In genomic region chr2:126372406-126372805, GRCh38 we compare ENCODE assay signal across 36 cellular contexts.
"Had no signal": no experiment of that assay in that cellular context is flagged by ENCODE, and none has a peak within 500 bp of the region (broad histone marks: within the 10 kb centered on the region; RNA-seq: fewer than 3 reads in every experiment).

No MANE protein-coding gene starts in this region.

- H3K27me3 ChIP-seq: MG63 had no signal

- DNase-seq: Karpas-422, Kasumi-1, KG1, MG63, MM.1S, MV-4-11, NCI-H1048, NCI-H1092, NCI-H1092 treated with DMSO at 0.1 percent for 48 hours, NCI-H1105, NCI-H1105 treated with DMSO at 0.1 percent for 48 hours, NCI-H1417, NCI-H1417 treated with DMSO at 0.1 percent for 48 hours, NCI-H1436, NCI-H1436 treated with DMSO at 0.1 percent for 48 hours, NCI-H146, NCI-H1694, NCI-H1694 treated with DMSO at 0.1 percent for 48 hours, NCI-H187, NCI-H187 treated with DMSO at 0.1 percent for 48 hours, NCI-H1930, NCI-H2029, NCI-H2029 treated with DMSO at 0.1 percent for 48 hours, NCI-H2081, NCI-H2081 treated with DMSO at 0.1 percent for 48 hours, NCI-H2107, NCI-H2171, NCI-H2171 treated with DMSO at 0.1 percent for 48 hours, NCI-H2227 treated with DMSO at 0.1 percent for 48 hours, NCI-H226, NCI-H345, NCI-H446, NCI-H446 treated with DMSO at 0.1 percent for 48 hours, NCI-H510A, NCI-H510A treated with DMSO at 0.1 percent for 48 hours had no signal

- H3K4me3 ChIP-seq: MG63 had no signal

- H3K36me3 ChIP-seq: MG63 had no signal

- H3K27ac ChIP-seq: KMS-11 had no signal

- H3K9me3 ChIP-seq: MG63 had no signal
